ENCODE assay signal across 22 cellular contexts in the genomic region with DNA sequence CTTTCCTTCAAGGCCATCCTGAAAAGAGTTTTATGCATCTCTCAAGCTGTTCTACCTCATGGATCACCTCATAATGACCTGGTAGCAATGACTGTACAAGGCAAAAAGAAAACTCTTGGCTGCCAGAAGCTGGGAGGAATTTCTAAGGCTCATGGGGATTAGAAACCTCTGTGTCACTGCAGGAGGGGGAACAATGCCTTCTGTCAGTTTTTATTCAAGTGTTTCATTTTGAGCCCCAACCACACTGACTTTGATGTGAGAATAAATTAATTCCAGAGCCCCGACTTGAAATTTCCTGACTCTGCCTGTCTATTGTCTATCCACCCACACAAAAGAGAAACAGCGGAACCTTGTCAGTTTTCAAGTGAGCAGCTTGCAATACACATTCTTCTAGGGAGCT. TPM values are rescaled to one million over a fixed set of nuclear protein-coding genes. Genes with fewer than 3 reads are reported as not detected.
DNase-seq lines count a peak whose midpoint lies in the region; ATAC-seq and TF ChIP-seq lines count a peak whose summit lies in the region.
"Had no signal": no experiment of that assay in that cellular context is flagged by ENCODE, and none has a peak within 500 bp of the region (broad histone marks: within the 10 kb centered on the region; RNA-seq: fewer than 3 reads in every experiment).

No MANE protein-coding gene starts in this region.

- H4K8ac ChIP-seq in IMR-90 (ENCODE audit: low read depth in 2 of 2, low read length in 2 of 2): no peak overlapping the region

- WGBS in IMR-90 (ENCODE audit: extremely low coverage in 2 of 2, insufficient read length in 1 of 2), 2 experiments: no CpG with 5 or more reads among the region's 2 CpGs

- peak overlapping the region; percentile 64 for H3K27ac Mint-ChIP-seq in type B pancreatic cell
- no peak overlapping the region for H3K27ac Mint-ChIP-seq in nephron progenitor cell
- H3K27ac Mint-ChIP-seq: activated naive CD4-positive, alpha-beta T cell treated with anti-CD3 and anti-CD28 coated beads, Interleukin-2, amount 10 ng/mL, durations not matched to agents 7 days and 5 days; natural killer cell treated with Interleukin-12 subunit alpha and Interleukin-12 subunit beta and Interleukin-15 and Interleukin-18, amount 100 ng/mL, for 72 hours had no signal

- no peak overlapping the region for H3K14ac ChIP-seq in IMR-90 (replicated peaks; ENCODE audit: low read depth, low read length)

- H3K27ac ChIP-seq in IMR-90 (ENCODE audit: insufficient read depth, low read length): no peak overlapping the region
- H3K27ac ChIP-seq: brain microvascular endothelial cell, gastrocnemius medialis, stomach, transverse colon had no signal

- ATAC-seq in IMR-90 (ENCODE audit: low read depth): no peak
- no peak for ATAC-seq in HG03565 (IDR thresholded peaks at IDR 0.05; ENCODE audit: unreplicated experiment)
- ATAC-seq: gastrocnemius medialis; left cardiac atrium; natural killer cell treated with Interleukin-12 subunit alpha and Interleukin-12 subunit beta and Interleukin-15 and Interleukin-18, amount 100 ng/mL, for 72 hours had no signal

- H3K4ac ChIP-seq in IMR-90 (ENCODE audit: low read depth, low read length): no peak overlapping the region

- no peak overlapping the region for H2AK9ac ChIP-seq in IMR-90 (replicated peaks; ENCODE audit: low read depth, low read length, poor library complexity)

- no peak for TF ChIP-seq POLR2A in IMR-90 (IDR thresholded peaks at IDR 0.05; ENCODE audit: low read depth, low read length)

- H3K27me3 ChIP-seq in IMR-90 (ENCODE audit: control insufficient read depth, insufficient read depth, low read length): no peaks in the 10 kb centered on the region
- H3K27me3 ChIP-seq: BE2C, brain microvascular endothelial cell, gastrocnemius medialis, transverse colon had no signal

- H3K4me1 ChIP-seq in IMR-90 (ENCODE audit: control insufficient read depth, insufficient read depth, low read length): no peaks in the 10 kb centered on the region
- H3K4me1 ChIP-seq: BE2C, gastrocnemius medialis, stomach, transverse colon had no signal

- TF ChIP-seq RAD21 in IMR-90 (IDR thresholded peaks at IDR 0.05; ENCODE audit: low read length): no peak

- CTCF ChIA-PET in IMR-90 (lab: Yijun Ruan, JAX): no interaction called here

- no peak overlapping the region for H2AK5ac ChIP-seq in IMR-90 (ENCODE audit: low read depth, low read length)

- H3K56ac ChIP-seq in IMR-90 (ENCODE audit: extremely low read depth, insufficient read depth, low read length): no peak overlapping the region

- intact Hi-C loops in IMR-90 (cut with micrococcal nuclease): no loop called here

- no peak for DNase-seq in IMR-90
- peak; percentile 2 for DNase-seq in choroid plexus epithelial cell (ENCODE audit: low read depth)
- DNase-seq in kidney tubule cell (ENCODE audit: low spot score): peak; percentile 27
- DNase-seq in type B pancreatic cell (ENCODE audit: extremely low spot score, unreplicated experiment): no peak
- DNase-seq in nephron progenitor cell: no peak
- no peak for DNase-seq in activated gamma-delta T cell treated with Interleukin-2 at 50 U/mL for 16 hours
- DNase-seq: activated CD8-positive, alpha-beta memory T cell treated with anti-CD3 and anti-CD28 coated beads for 24 hours; activated naive CD4-positive, alpha-beta T cell treated with anti-CD3 and anti-CD28 coated beads, Interleukin-2, amount 10 ng/mL, durations not matched to agents 7 days and 5 days; activated T-cell treated with anti-CD3 and anti-CD28 coated beads, Interleukin-2, amount 50 U/mL, for 48 hours; BE2C; brain microvascular endothelial cell; COR-L47; gastrocnemius medialis; left cardiac atrium; MM.1S; NCI-H146; NCI-H69; stomach; SW 1271; transverse colon had no signal

- H2AFZ ChIP-seq in IMR-90 (replicated peaks; ENCODE audit: low read length, poor library complexity): peak overlapping the region; percentile 18

- H3K9me1 ChIP-seq in IMR-90 (ENCODE audit: insufficient read depth, low read length): no peaks in the 10 kb centered on the region

- no peak overlapping the region for H3K23ac ChIP-seq in IMR-90 (ENCODE audit: low read depth, low read length)

- no TSS peak for BruUV-seq in IMR-90 (replicated peaks; lab: Mats Ljungman, UMichigan)

- H4K91ac ChIP-seq in IMR-90 (ENCODE audit: insufficient read depth, low read depth, low read length): no peak overlapping the region

- H3K4me3 ChIP-seq in IMR-90 (ENCODE audit: insufficient read depth, low read depth, low read length) (no peak overlapping the region), choroid plexus epithelial cell (ENCODE audit: low read depth, low read length) (no peak overlapping the region)
- H3K4me3 ChIP-seq: gastrocnemius medialis, stomach, transverse colon had no signal

- in situ Hi-C loops in IMR-90 (cut with MboI; ENCODE audit: low sequenced_read_pairs): no loop called here

- no peak overlapping the region for H2BK15ac ChIP-seq in IMR-90 (ENCODE audit: low read depth, low read length)

- H3K79me1 ChIP-seq in IMR-90 (ENCODE audit: low read depth in 1 of 2, low read length in 2 of 2): no peaks in the 10 kb centered on the region

- H2BK120ac ChIP-seq in IMR-90 (ENCODE audit: low read depth, low read length): no peak overlapping the region

- POLR2A ChIA-PET in IMR-90 (lab: Charles Lee; ENCODE audit: unreplicated experiment): no interaction called here

- dilution Hi-C loops in IMR-90 (cut with HindIII; ENCODE audit: low sequenced_read_pairs, unreplicated experiment): no loop called here

- no peak overlapping the region for H2BK5ac ChIP-seq in IMR-90 (ENCODE audit: low read depth, low read length, poor library complexity, severe bottlenecking)

- H4K20me1 ChIP-seq in IMR-90 (ENCODE audit: insufficient read depth, low read length): no peaks in the 10 kb centered on the region

- no peak overlapping the region for H2BK20ac ChIP-seq in IMR-90 (ENCODE audit: low read depth, low read length)

- H3K4me3 Mint-ChIP-seq in type B pancreatic cell (no peak overlapping the region), nephron progenitor cell (no peak overlapping the region)
- H3K4me3 Mint-ChIP-seq: activated naive CD4-positive, alpha-beta T cell treated with anti-CD3 and anti-CD28 coated beads, Interleukin-2, amount 10 ng/mL, durations not matched to agents 7 days and 5 days; natural killer cell treated with Interleukin-12 subunit alpha and Interleukin-12 subunit beta and Interleukin-15 and Interleukin-18, amount 100 ng/mL, for 72 hours had no signal

- no peak overlapping the region for H3K18ac ChIP-seq in IMR-90 (ENCODE audit: low read depth, low read length)

- no peak overlapping the region for H3K4me2 ChIP-seq in IMR-90 (ENCODE audit: low read depth, low read length)

- TF ChIP-seq CTCF in IMR-90 (conservative IDR thresholded peaks at IDR 0.05; ENCODE audit: low read depth, low read length) (no peak), choroid plexus epithelial cell (conservative IDR thresholded peaks at IDR 0.05; ENCODE audit: low read depth, low read length) (no peak), type B pancreatic cell (conservative IDR thresholded peaks at IDR 0.05) (no peak), nephron progenitor cell (IDR thresholded peaks at IDR 0.05) (no peak)

- H3K9me3 ChIP-seq in IMR-90 (ENCODE audit: control insufficient read depth, insufficient read depth, low read length): no peaks in the 10 kb centered on the region
- H3K9me3 ChIP-seq: BE2C, gastrocnemius medialis, stomach, transverse colon had no signal

- H3K27me3 Mint-ChIP-seq in type B pancreatic cell (peaks cover 37% of the 10 kb centered on the region), nephron progenitor cell (ENCODE audit: low read depth, poor library complexity) (peaks cover 24% of the 10 kb centered on the region)

- H3K4me1 Mint-ChIP-seq in type B pancreatic cell (ENCODE audit: unreplicated experiment) (no peaks in the 10 kb centered on the region), nephron progenitor cell (no peaks in the 10 kb centered on the region)
- H3K4me1 Mint-ChIP-seq: activated naive CD4-positive, alpha-beta T cell treated with anti-CD3 and anti-CD28 coated beads, Interleukin-2, amount 10 ng/mL, durations not matched to agents 7 days and 5 days had no signal

- H4K5ac ChIP-seq in IMR-90 (ENCODE audit: low read depth, low read length): no peak overlapping the region

- H3K9ac ChIP-seq in IMR-90 (ENCODE audit: low read depth, low read length): no peak overlapping the region

- H3K36me3 ChIP-seq in IMR-90 (ENCODE audit: control insufficient read depth, insufficient read depth, low read length): no peaks in the 10 kb centered on the region
- H3K36me3 ChIP-seq: BE2C, brain microvascular endothelial cell, gastrocnemius medialis, stomach, transverse colon had no signal

- H3K36me3 Mint-ChIP-seq in type B pancreatic cell (no peaks in the 10 kb centered on the region), nephron progenitor cell (ENCODE audit: low read depth) (no peaks in the 10 kb centered on the region)
- H3K36me3 Mint-ChIP-seq: activated naive CD4-positive, alpha-beta T cell treated with anti-CD3 and anti-CD28 coated beads, Interleukin-2, amount 10 ng/mL, durations not matched to agents 7 days and 5 days; natural killer cell treated with Interleukin-12 subunit alpha and Interleukin-12 subunit beta and Interleukin-15 and Interleukin-18, amount 100 ng/mL, for 72 hours had no signal

- H3K9me3 Mint-ChIP-seq in type B pancreatic cell (no peaks in the 10 kb centered on the region), nephron progenitor cell (no peaks in the 10 kb centered on the region)
- H3K9me3 Mint-ChIP-seq: activated naive CD4-positive, alpha-beta T cell treated with anti-CD3 and anti-CD28 coated beads, Interleukin-2, amount 10 ng/mL, durations not matched to agents 7 days and 5 days; natural killer cell treated with Interleukin-12 subunit alpha and Interleukin-12 subunit beta and Interleukin-15 and Interleukin-18, amount 100 ng/mL, for 72 hours had no signal

TF ChIP-seq in IMR-90, 13 proteins besides CTCF, POLR2A, EP300 and RAD21:
- TF ChIP-seq RFX5 (IDR thresholded peaks at IDR 0.05; ENCODE audit: low read depth, low read length): no peak

RNA-seq across cellular contexts. Expression of a gene that starts 58.7 kb away (rescaled TPM):
- total RNA-seq in IMR-90 (2012; rRNA removed): 186 and 206 TPM in 2 replicates
- 99.5 and 107 TPM in 2 replicates for polyA plus RNA-seq in IMR-90 (2012; rRNA removed)
- 57.2 and 61.6 TPM in 2 replicates for polyA plus RNA-seq in IMR-90 (2012; cell fraction: cytosol; rRNA removed)
- polyA plus RNA-seq in IMR-90 (2012; cell fraction: nucleus; rRNA removed; ENCODE audit: low replicate concordance): 20.9 and 51.0 TPM in 2 replicates
- 93.4 and 96.2 TPM in 2 replicates for total RNA-seq in type B pancreatic cell (ENCODE audit: low replicate concordance)

Comparison
In these comparisons a context has a peak if more than half of its experiments do, and no peak if none do; other contexts are left out.
1. DNase-seq: peak in choroid plexus epithelial cell (single experiment) and kidney tubule cell (single experiment); none in IMR-90 (single experiment), type B pancreatic cell (single experiment), nephron progenitor cell (single experiment) and activated gamma-delta T cell treated with Interleukin-2 at 50 U/mL for 16 hours (single experiment).